In the genomic region with DNA sequence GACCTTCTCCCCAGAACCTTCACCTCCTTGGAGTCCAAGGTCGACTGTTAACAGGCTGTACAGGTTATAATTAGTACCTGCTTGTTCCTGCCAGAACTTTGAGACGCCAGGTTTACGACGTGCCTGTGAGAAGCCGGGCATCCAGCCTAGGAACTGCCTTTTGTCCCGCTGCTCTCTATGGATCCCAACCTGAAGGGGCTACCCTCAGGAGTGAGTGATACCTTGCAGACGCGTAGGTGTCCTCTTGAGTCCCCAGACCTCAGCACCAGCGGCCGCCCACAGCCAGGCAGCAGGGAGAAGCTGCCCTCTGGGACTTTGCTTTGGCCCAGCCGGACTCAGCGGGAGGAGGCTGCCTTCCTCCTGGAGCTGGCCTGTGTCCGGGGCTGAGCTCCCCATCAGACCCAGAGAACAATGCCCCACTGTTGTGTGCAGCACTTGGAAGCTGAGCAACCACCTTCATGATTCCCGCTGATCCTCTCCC, we compare ENCODE assay signal across 13 cellular contexts. TPM values are rescaled to one million over a fixed set of nuclear protein-coding genes. Genes with fewer than 3 reads are reported as not detected.
DNase-seq lines count a peak whose midpoint lies in the region; ATAC-seq and TF ChIP-seq lines count a peak whose summit lies in the region.
"Had no signal": no experiment of that assay in that cellular context is flagged by ENCODE, and none has a peak within 500 bp of the region (broad histone marks: within the 10 kb centered on the region; RNA-seq: fewer than 3 reads in every experiment).

No MANE protein-coding gene starts in this region.

- H3K36me3 ChIP-seq in adipocyte (ENCODE audit: control insufficient read depth, insufficient read depth, low read length, severe bottlenecking) (peaks cover 5% of the 10 kb centered on the region), hepatocyte (replicated peaks; ENCODE audit: insufficient read depth, low read depth) (no peaks in the 10 kb centered on the region)

- H3K27me3 ChIP-seq in adipocyte (replicated peaks; ENCODE audit: control insufficient read depth, insufficient read depth, low read length) = no peaks in the 10 kb centered on the region
- no peaks in the 10 kb centered on the region for H3K27me3 ChIP-seq in hepatocyte

- H3K9ac ChIP-seq in adipocyte (ENCODE audit: low read length) = peak overlapping the region; percentile 51

- no peaks in the 10 kb centered on the region for H3K9me3 ChIP-seq in adipocyte (ENCODE audit: control insufficient read depth, low read length)
- no peaks in the 10 kb centered on the region for H3K9me3 ChIP-seq in hepatocyte (ENCODE audit: low read depth)

- H3K4me2 ChIP-seq in hepatocyte = no peak overlapping the region

- H3K27ac ChIP-seq in hepatocyte (peak overlapping the region; percentile 39), skin epidermis (peak overlapping the region in 12 of 21 experiments; percentile 4 to 70 (median 36))

- no peaks in the 10 kb centered on the region for H3K79me2 ChIP-seq in hepatocyte

- ATAC-seq in HG03565 (IDR thresholded peaks at IDR 0.05; ENCODE audit: unreplicated experiment) = no peak
- ATAC-seq: CD8-positive, alpha-beta T cell had no signal

- WGBS in hepatocyte (ENCODE audit: low lambda C conversion rate, missing lambda C conversion rate) = 66% methylated on average over 14 of the region's 14 CpGs

- H4K20me1 ChIP-seq in hepatocyte (ENCODE audit: insufficient read depth, poor library complexity, severe bottlenecking) = no peaks in the 10 kb centered on the region

- H3K9me2 ChIP-seq in hepatocyte (replicated peaks; ENCODE audit: insufficient read depth) = no peaks in the 10 kb centered on the region

- H3K4me3 ChIP-seq in adipocyte (ENCODE audit: low read length) = no peak overlapping the region
- no peak overlapping the region for H3K4me3 ChIP-seq in hepatocyte
- no peak overlapping the region for H3K4me3 ChIP-seq in skin epidermis

- DNase-seq in COLO829 (ENCODE audit: low spot score) (peak; percentile 83), adipocyte (ENCODE audit: low read depth) (no peak), hepatocyte (ENCODE audit: low spot score) (no peak), NCI-H1048 (lab: John Stamatoyannopoulos, UW) (no peak), NCI-H1105 treated with DMSO at 0.1 percent for 48 hours (lab: John Stamatoyannopoulos, UW) (no peak), GDM1 (lab: John Stamatoyannopoulos, UW) (no peak)
- DNase-seq: activated CD4-positive, alpha-beta T cell treated with anti-CD3 and anti-CD28 coated beads, Interleukin-2, amount 50 U/mL, for 48 hours; CD8-positive, alpha-beta T cell; effector CD8-positive, alpha-beta T cell; mammary epithelial cell; NCI-H146 had no signal

- peaks cover 82% of the 10 kb centered on the region for H3K4me1 ChIP-seq in adipocyte (ENCODE audit: control insufficient read depth, insufficient read depth, low read length)
- peaks cover 41% of the 10 kb centered on the region for H3K4me1 ChIP-seq in hepatocyte (ENCODE audit: insufficient read depth)

- H2AFZ ChIP-seq in hepatocyte = no peak overlapping the region

- no peak for TF ChIP-seq CTCF in hepatocyte (IDR thresholded peaks at IDR 0.05; ENCODE audit: poor library complexity)

RNA-seq across cellular contexts. Expression of gene SYNE3, which starts 16.2 kb away (rescaled TPM):
- 2.0 and 2.4 TPM in 2 replicates for total RNA-seq in hepatocyte
- 0.16 and 1.3 TPM in 2 replicates for polyA plus RNA-seq in hepatocyte

RNA-seq across cellular contexts. Expression of gene GLRX5, which starts 34.6 kb away (rescaled TPM):
- total RNA-seq in hepatocyte = 50.0 and 63.5 TPM in 2 replicates
- polyA plus RNA-seq in hepatocyte = 94.5 and 105 TPM in 2 replicates
